ENCODE assay signal across 11 cellular contexts in genomic region chr15:83164409-83165404, GRCh38. TPM values are rescaled to one million over a fixed set of nuclear protein-coding genes. Genes with fewer than 3 reads are reported as not detected.
DNase-seq lines count a peak whose midpoint lies in the region; ATAC-seq and TF ChIP-seq lines count a peak whose summit lies in the region.
"Had no signal": no experiment of that assay in that cellular context is flagged by ENCODE, and none has a peak within 500 bp of the region (broad histone marks: within the 10 kb centered on the region; RNA-seq: fewer than 3 reads in every experiment).

No MANE protein-coding gene starts in this region.

- no peaks in the 10 kb centered on the region for H3K27me3 ChIP-seq in skeletal muscle satellite cell (ENCODE audit: control insufficient read depth, insufficient read depth, low read length)
- H3K27me3 ChIP-seq: upper lobe of right lung had no signal

- peak; percentile 67 for ATAC-seq in SK-N-SH treated with all-trans-retinoic acid at 6 μM for 48 hours
- no peak for ATAC-seq in GM19328 (IDR thresholded peaks at IDR 0.05; ENCODE audit: unreplicated experiment)
- ATAC-seq: right cardiac atrium, upper lobe of right lung had no signal

- TF ChIP-seq CTCF in choroid plexus epithelial cell (conservative IDR thresholded peaks at IDR 0.05; ENCODE audit: low read depth, low read length) = no peak

- H3K36me3 Mint-ChIP-seq in activated CD4-positive, alpha-beta memory T cell treated with anti-CD3 and anti-CD28 coated beads, Interleukin-2, amount 10 ng/mL, durations not matched to agents 7 days and 5 days (ENCODE audit: low read depth) = peaks cover 30% of the 10 kb centered on the region
- peaks cover 8% of the 10 kb centered on the region for H3K36me3 Mint-ChIP-seq in activated CD4-positive, alpha-beta memory T cell treated with anti-CD3 and anti-CD28 coated beads for 36 hours

- peak overlapping the region; percentile 76 for H3K27ac Mint-ChIP-seq in activated CD4-positive, alpha-beta memory T cell treated with anti-CD3 and anti-CD28 coated beads, Interleukin-2, amount 10 ng/mL, durations not matched to agents 7 days and 5 days
- no peak overlapping the region for H3K27ac Mint-ChIP-seq in activated CD4-positive, alpha-beta memory T cell treated with anti-CD3 and anti-CD28 coated beads for 36 hours

- no peak overlapping the region for H3K9ac ChIP-seq in skeletal muscle satellite cell (ENCODE audit: low read depth, low read length)

- H3K4me3 ChIP-seq in choroid plexus epithelial cell (ENCODE audit: low read depth, low read length) (no peak overlapping the region), skeletal muscle satellite cell (ENCODE audit: low read length) (no peak overlapping the region)
- H3K4me3 ChIP-seq: upper lobe of right lung had no signal

- H3K9me3 ChIP-seq in skeletal muscle satellite cell (replicated peaks; ENCODE audit: low read length) = no peaks in the 10 kb centered on the region
- H3K9me3 ChIP-seq: upper lobe of right lung had no signal

- CTCF ChIA-PET in activated CD4-positive, alpha-beta memory T cell treated with anti-CD3 and anti-CD28 coated beads, Interleukin-2, amount 10 ng/mL, durations not matched to agents 7 days and 5 days (lab: Charles Lee) = interaction anchor here (0.6 to 2.0 kb wide), 3 partner anchors 21 to 154 kb away, joined by 3 to 6 read pairs (median 5); partner anchors contain the start of genes BTBD1 and C15orf40
- CTCF ChIA-PET in activated CD4-positive, alpha-beta memory T cell treated with anti-CD3 and anti-CD28 coated beads for 36 hours (lab: Charles Lee) = interaction anchor here (0.7 kb wide), 1 partner anchor 541 kb away, joined by 5 read pairs; no protein-coding TSS in a partner anchor

- H3K27me3 Mint-ChIP-seq in activated CD4-positive, alpha-beta memory T cell treated with anti-CD3 and anti-CD28 coated beads, Interleukin-2, amount 10 ng/mL, durations not matched to agents 7 days and 5 days = peaks cover 33% of the 10 kb centered on the region
- peaks cover 28% of the 10 kb centered on the region for H3K27me3 Mint-ChIP-seq in activated CD4-positive, alpha-beta memory T cell treated with anti-CD3 and anti-CD28 coated beads for 36 hours

- H3K4me1 Mint-ChIP-seq in activated CD4-positive, alpha-beta memory T cell treated with anti-CD3 and anti-CD28 coated beads, Interleukin-2, amount 10 ng/mL, durations not matched to agents 7 days and 5 days = peaks cover 34% of the 10 kb centered on the region
- H3K4me1 Mint-ChIP-seq in activated CD4-positive, alpha-beta memory T cell treated with anti-CD3 and anti-CD28 coated beads for 36 hours (ENCODE audit: low read depth) = peaks cover 2% of the 10 kb centered on the region

- H3K4me3 Mint-ChIP-seq in activated CD4-positive, alpha-beta memory T cell treated with anti-CD3 and anti-CD28 coated beads, Interleukin-2, amount 10 ng/mL, durations not matched to agents 7 days and 5 days = peak overlapping the region; percentile 46
- no peak overlapping the region for H3K4me3 Mint-ChIP-seq in activated CD4-positive, alpha-beta memory T cell treated with anti-CD3 and anti-CD28 coated beads for 36 hours

- DNase-seq in activated CD4-positive, alpha-beta memory T cell treated with anti-CD3 and anti-CD28 coated beads, Interleukin-2, amount 10 ng/mL, durations not matched to agents 7 days and 5 days = peak; percentile 35
- DNase-seq in activated CD4-positive, alpha-beta memory T cell treated with anti-CD3 and anti-CD28 coated beads for 36 hours = no peak
- DNase-seq in choroid plexus epithelial cell (ENCODE audit: low read depth) (peak; percentile 64), CD1c-positive myeloid dendritic cell (ENCODE audit: extremely low spot score) (no peak), GOT3 (lab: John Stamatoyannopoulos, UW) (no peak)
- DNase-seq: NCI-H524, right cardiac atrium, upper lobe of right lung had no signal

- peaks cover 16% of the 10 kb centered on the region for H3K4me1 ChIP-seq in skeletal muscle satellite cell (ENCODE audit: control insufficient read depth, insufficient read depth, low read length)
- H3K4me1 ChIP-seq: upper lobe of right lung had no signal

- intact Hi-C loops in activated CD4-positive, alpha-beta memory T cell treated with anti-CD3 and anti-CD28 coated beads for 36 hours (cut with micrococcal nuclease) = loop anchor here (2.0 kb wide), 1 partner anchor 34 kb away; no protein-coding TSS in a partner anchor

- POLR2A ChIA-PET in activated CD4-positive, alpha-beta memory T cell treated with anti-CD3 and anti-CD28 coated beads, Interleukin-2, amount 10 ng/mL, durations not matched to agents 7 days and 5 days (lab: Charles Lee) = interaction anchor here (0.6 to 1.9 kb wide), 5 partner anchors 35 to 354 kb away, joined by 3 to 7 read pairs (median 3); partner anchors contain the start of genes BTBD1, C15orf40 and HDGFL3
- POLR2A ChIA-PET in activated CD4-positive, alpha-beta memory T cell treated with anti-CD3 and anti-CD28 coated beads for 36 hours (lab: Charles Lee) = no interaction called here

- peak overlapping the region; percentile 15 for H3K4me2 ChIP-seq in skeletal muscle satellite cell (ENCODE audit: low read length)

- H3K9me3 Mint-ChIP-seq in activated CD4-positive, alpha-beta memory T cell treated with anti-CD3 and anti-CD28 coated beads, Interleukin-2, amount 10 ng/mL, durations not matched to agents 7 days and 5 days = peaks cover 13% of the 10 kb centered on the region
- H3K9me3 Mint-ChIP-seq in activated CD4-positive, alpha-beta memory T cell treated with anti-CD3 and anti-CD28 coated beads for 36 hours = peaks cover 22% of the 10 kb centered on the region

- H3K36me3 ChIP-seq in skeletal muscle satellite cell (ENCODE audit: insufficient read depth, low read length) = no peaks in the 10 kb centered on the region
- H3K36me3 ChIP-seq: upper lobe of right lung had no signal

TF ChIP-seq in SK-N-SH treated with all-trans-retinoic acid at 6 μM for 48 hours, 23 proteins besides CTCF, POLR2A, EP300 and RAD21:
- TF ChIP-seq CSDC2 (CRISPR knock-in tag; IDR thresholded peaks at IDR 0.05) (no peak), ZFP3 (CRISPR knock-in tag; IDR thresholded peaks at IDR 0.05) (no peak), POU6F1 (CRISPR knock-in tag; IDR thresholded peaks at IDR 0.05; ENCODE audit: borderline replicate concordance, low read depth) (no peak), PPARA (CRISPR knock-in tag; IDR thresholded peaks at IDR 0.05; ENCODE audit: borderline replicate concordance) (no peak), GLIS3 (CRISPR knock-in tag; IDR thresholded peaks at IDR 0.05) (no peak)

RNA-seq across cellular contexts. Expression of gene HDGFL3, which starts 42.9 kb away (rescaled TPM):
- total RNA-seq in activated CD4-positive, alpha-beta memory T cell treated with anti-CD3 and anti-CD28 coated beads, Interleukin-2, amount 10 ng/mL, durations not matched to agents 7 days and 5 days = 10 to 100 TPM; 20.5 to 23.3 TPM
- total RNA-seq in activated CD4-positive, alpha-beta memory T cell treated with anti-CD3 and anti-CD28 coated beads for 36 hours = 1 to 10 TPM; 7.1 to 8.0 TPM
- 16.4 and 30.2 TPM in 2 replicates for total RNA-seq in skeletal muscle satellite cell (2012; rRNA removed)

RNA-seq across cellular contexts. Expression of gene TM6SF1, which starts 57.3 kb away (rescaled TPM):
- 10 to 100 TPM; 20.4 to 22.0 TPM for total RNA-seq in activated CD4-positive, alpha-beta memory T cell treated with anti-CD3 and anti-CD28 coated beads, Interleukin-2, amount 10 ng/mL, durations not matched to agents 7 days and 5 days
- 1 to 10 TPM; 1.9 to 2.2 TPM for total RNA-seq in activated CD4-positive, alpha-beta memory T cell treated with anti-CD3 and anti-CD28 coated beads for 36 hours
- total RNA-seq in skeletal muscle satellite cell (2012; rRNA removed) = 0.44 and 0.51 TPM in 2 replicates

Comparison
In these comparisons a context has a peak if more than half of its experiments do, and no peak if none do; other contexts are left out.
1. DNase-seq: peak in activated CD4-positive, alpha-beta memory T cell treated with anti-CD3 and anti-CD28 coated beads, Interleukin-2, amount 10 ng/mL, durations not matched to agents 7 days and 5 days (single experiment) and choroid plexus epithelial cell (single experiment); none in activated CD4-positive, alpha-beta memory T cell treated with anti-CD3 and anti-CD28 coated beads for 36 hours (single experiment), CD1c-positive myeloid dendritic cell (single experiment) and GOT3 (single experiment).
2. RNA of gene TM6SF1, which starts 57.3 kb away (total RNA-seq): 20.4 to 22.0 TPM in activated CD4-positive, alpha-beta memory T cell treated with anti-CD3 and anti-CD28 coated beads, Interleukin-2, amount 10 ng/mL, durations not matched to agents 7 days and 5 days; 1.9 to 2.2 TPM in activated CD4-positive, alpha-beta memory T cell treated with anti-CD3 and anti-CD28 coated beads for 36 hours; every median in the first group is over 4 times any median in the second.